In genomic region chr1:151512801-151513625, GRCh38 we compare ENCODE assay signal across 8 cellular contexts. TPM values are rescaled to one million over a fixed set of nuclear protein-coding genes. Genes with fewer than 3 reads are reported as not detected.
DNase-seq lines count a peak whose midpoint lies in the region; ATAC-seq lines count a peak whose summit lies in the region.

No MANE protein-coding gene starts in this region.

- DNase-seq in COLO668 (lab: John Stamatoyannopoulos, UW; ENCODE audit: unreplicated experiment): peak; percentile 89
- peak; percentile 70 for DNase-seq in NCI-H2029 (lab: John Stamatoyannopoulos, UW)
- DNase-seq in naive B cell: no peak
- DNase-seq in NCI-H128 (lab: John Stamatoyannopoulos, UW; ENCODE audit: unreplicated experiment): no peak
- DNase-seq in NCI-H774 (lab: John Stamatoyannopoulos, UW): no peak
- DNase-seq in sciatic nerve (ENCODE audit: low spot score): no peak

- peak overlapping the region; percentile 35 for H3K27ac Mint-ChIP-seq in dendritic cell treated with granulocyte-macrophage colony-stimulating factor and Interleukin-4, amounts not matched to agents 40 ng/mL and 50 ng/mL, for 4 days
- no peak overlapping the region for H3K27ac Mint-ChIP-seq in naive B cell

- intact Hi-C loops in dendritic cell treated with granulocyte-macrophage colony-stimulating factor and Interleukin-4, amounts not matched to agents 40 ng/mL and 50 ng/mL, for 4 days (cut with micrococcal nuclease): no loop called here
- intact Hi-C loops in sciatic nerve (cut with DNase I): no loop called here

- H3K36me3 Mint-ChIP-seq in dendritic cell treated with granulocyte-macrophage colony-stimulating factor and Interleukin-4, amounts not matched to agents 40 ng/mL and 50 ng/mL, for 4 days (ENCODE audit: low read depth): no peaks in the 10 kb centered on the region
- no peaks in the 10 kb centered on the region for H3K36me3 Mint-ChIP-seq in naive B cell

- peaks cover 46% of the 10 kb centered on the region for H3K27me3 Mint-ChIP-seq in dendritic cell treated with granulocyte-macrophage colony-stimulating factor and Interleukin-4, amounts not matched to agents 40 ng/mL and 50 ng/mL, for 4 days
- no peaks in the 10 kb centered on the region for H3K27me3 Mint-ChIP-seq in naive B cell

- H3K4me1 Mint-ChIP-seq in dendritic cell treated with granulocyte-macrophage colony-stimulating factor and Interleukin-4, amounts not matched to agents 40 ng/mL and 50 ng/mL, for 4 days (ENCODE audit: low read depth): peaks cover 36% of the 10 kb centered on the region
- H3K4me1 Mint-ChIP-seq in naive B cell: peaks cover 4 to 29% (median 4%) of the 10 kb centered on the region in 3 donors

- no peaks in the 10 kb centered on the region for H3K9me3 Mint-ChIP-seq in dendritic cell treated with granulocyte-macrophage colony-stimulating factor and Interleukin-4, amounts not matched to agents 40 ng/mL and 50 ng/mL, for 4 days
- H3K9me3 Mint-ChIP-seq in naive B cell: no peaks in the 10 kb centered on the region

- no peak for ATAC-seq in naive B cell (ENCODE audit: low read depth in 2 of 2)
- no peak for ATAC-seq in GM19023 (IDR thresholded peaks at IDR 0.05; ENCODE audit: unreplicated experiment)
- no peak for ATAC-seq in sciatic nerve

- H3K4me3 Mint-ChIP-seq in dendritic cell treated with granulocyte-macrophage colony-stimulating factor and Interleukin-4, amounts not matched to agents 40 ng/mL and 50 ng/mL, for 4 days: no peak overlapping the region
- peak overlapping the region; percentile 5 to 96 (median 82) for H3K4me3 Mint-ChIP-seq in naive B cell

RNA-seq across cellular contexts. Expression of gene CGN, which starts 1.8 kb away (rescaled TPM):
- under 1 TPM in 3 of 6 donors, not detected in 3; 0.07 to 0.43 (median 0.13) TPM for polyA plus RNA-seq in naive B cell (ENCODE audit: low read depth in 6 of 6)
- total RNA-seq in sciatic nerve: 2.0 TPM

RNA-seq across cellular contexts. Expression of gene TUFT1, which starts 27.1 kb away (rescaled TPM):
- 1 to 10 TPM in 4 of 6 donors, under 1 TPM in 1, not detected in 1; 0.43 to 1.6 (median 1.1) TPM for polyA plus RNA-seq in naive B cell (ENCODE audit: low read depth in 6 of 6)
- 3.2 TPM for total RNA-seq in sciatic nerve

RNA-seq across cellular contexts. Expression of gene POGZ, which starts 53.7 kb away (rescaled TPM):
- 10 to 100 TPM in 1 of 6 donors, 1 to 10 TPM in 5; 2.5 to 15.0 (median 8.0) TPM for polyA plus RNA-seq in naive B cell (ENCODE audit: low read depth in 6 of 6)
- 165 TPM for total RNA-seq in sciatic nerve

Comparison
In these comparisons a context has a peak if more than half of its experiments do, and no peak if none do; other contexts are left out.
1. DNase-seq: peak in COLO668 (single experiment) and NCI-H2029 (single experiment); none in naive B cell (single experiment), NCI-H128 (single experiment), NCI-H774 (single experiment) and sciatic nerve (single experiment).